21 cellular contexts compared by ENCODE assay signal in genomic region chrX:133580630-133581029, GRCh38.
DNase-seq lines count a peak whose midpoint lies in the region; ATAC-seq and TF ChIP-seq lines count a peak whose summit lies in the region.
"Had no signal": no experiment of that assay in that cellular context is flagged by ENCODE, and none has a peak within 500 bp of the region (broad histone marks: within the 10 kb centered on the region; RNA-seq: fewer than 3 reads in every experiment).

No MANE protein-coding gene starts in this region.

- intact Hi-C loops in vagina (cut with DNase I) (no loop called here), psoas muscle (cut with DNase I) (no loop called here)

- H3K36me3 ChIP-seq in vagina (no peaks in the 10 kb centered on the region), psoas muscle (ENCODE audit: insufficient read depth in 1 of 2, low read depth in 1 of 2) (no peaks in the 10 kb centered on the region)
- H3K36me3 ChIP-seq: adrenal gland, sigmoid colon had no signal

- no peak for ATAC-seq in HG02759 (IDR thresholded peaks at IDR 0.05; ENCODE audit: unreplicated experiment)
- ATAC-seq in psoas muscle: no peak
- ATAC-seq: activated CD8-positive, alpha-beta T cell treated with anti-CD3 and anti-CD28 coated beads, Interleukin-2, amount 10 ng/mL, durations not matched to agents 7 days and 5 days; GM23338; left ventricle myocardium superior had no signal

- H3K4me1 ChIP-seq in vagina (no peaks in the 10 kb centered on the region), psoas muscle (no peaks in the 10 kb centered on the region)
- H3K4me1 ChIP-seq: adrenal gland, sigmoid colon had no signal

- peak; percentile 12 for DNase-seq in AG08395 (ENCODE audit: low spot score)
- DNase-seq in DMS 273 treated with DMSO at 0.1 percent for 48 hours (lab: John Stamatoyannopoulos, UW): peak; percentile 76
- peak; percentile 14 for DNase-seq in NCI-H510A (lab: John Stamatoyannopoulos, UW)
- DNase-seq in fibroblast of peridontal ligament (ENCODE audit: extremely low read depth): peak; percentile 42
- DNase-seq in GF-D8 (lab: John Stamatoyannopoulos, UW): no peak
- no peak for DNase-seq in vagina (ENCODE audit: extremely low spot score in 2 of 2)
- DNase-seq in psoas muscle: no peak
- DNase-seq: activated CD8-positive, alpha-beta T cell treated with anti-CD3 and anti-CD28 coated beads, Interleukin-2, amount 10 ng/mL, durations not matched to agents 7 days and 5 days; activated gamma-delta T cell treated with Interleukin-2 at 50 U/mL for 16 hours; activated T-cell treated with anti-CD3 and anti-CD28 coated beads, Interleukin-2, amount 50 U/mL, for 1 hour; adrenal gland; CD4-positive, alpha-beta T cell; left ventricle myocardium superior; NCI-H1436; posterior cingulate gyrus; SHP77; sigmoid colon; SW 1271 had no signal

- H3K9me3 ChIP-seq in vagina: no peaks in the 10 kb centered on the region
- no peaks in the 10 kb centered on the region for H3K9me3 ChIP-seq in psoas muscle
- H3K9me3 ChIP-seq: adrenal gland, sigmoid colon had no signal

- WGBS in psoas muscle, 3 donors: 19 to 27% (median 22%) methylated on average over 4 of the region's 4 CpGs

- H3K4me3 ChIP-seq in vagina: no peak overlapping the region
- H3K4me3 ChIP-seq in psoas muscle: no peak overlapping the region
- H3K4me3 ChIP-seq: adrenal gland, coronary artery, GM23338, sigmoid colon had no signal

- no peak for TF ChIP-seq POLR2A in vagina (IDR thresholded peaks at IDR 0.05)

- H3K27ac ChIP-seq in vagina: no peak overlapping the region
- no peak overlapping the region for H3K27ac ChIP-seq in psoas muscle
- H3K27ac ChIP-seq: adrenal gland, coronary artery, sigmoid colon had no signal

- no peaks in the 10 kb centered on the region for H3K27me3 ChIP-seq in vagina
- H3K27me3 ChIP-seq in psoas muscle (ENCODE audit: insufficient read depth in 3 of 3, low read length in 2 of 3): peaks cover 0 to 17% (median 0%) of the 10 kb centered on the region in 3 donors
- H3K27me3 ChIP-seq: sigmoid colon had no signal

- TF ChIP-seq CTCF in vagina (IDR thresholded peaks at IDR 0.05) (no peak), psoas muscle (IDR thresholded peaks at IDR 0.05) (no peak)

Comparison
In these comparisons a context has a peak if more than half of its experiments do, and no peak if none do; other contexts are left out.
1. DNase-seq: peak in AG08395 (single experiment), DMS 273 treated with DMSO at 0.1 percent for 48 hours (single experiment), NCI-H510A (single experiment) and fibroblast of peridontal ligament (single experiment); none in GF-D8 (single experiment), vagina (0 of 2) and psoas muscle (0 of 2).